Comparison of ENCODE assay signal across 22 cellular contexts in the genomic region with DNA sequence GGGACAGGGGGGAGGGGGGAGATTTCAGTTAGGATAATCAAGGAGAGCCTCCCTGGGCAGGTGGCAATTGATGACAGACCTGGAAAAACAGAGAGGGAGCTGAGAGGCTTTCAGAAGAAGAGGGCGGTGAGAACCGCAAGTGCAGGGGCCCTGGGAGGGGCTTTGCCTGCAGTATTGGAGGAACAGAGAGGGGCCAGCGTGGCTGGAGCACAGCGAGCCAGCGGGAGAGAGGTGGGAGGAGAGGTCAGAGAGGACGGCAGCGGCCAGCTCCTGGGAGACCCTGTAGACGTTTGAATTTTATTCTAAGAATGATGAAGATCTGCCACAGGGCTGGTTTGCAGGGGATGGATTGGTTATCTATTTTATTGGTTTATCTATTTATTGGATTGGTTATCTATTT. TPM values are rescaled to one million over a fixed set of nuclear protein-coding genes. Genes with fewer than 3 reads are reported as not detected.
DNase-seq lines count a peak whose midpoint lies in the region; ATAC-seq and TF ChIP-seq lines count a peak whose summit lies in the region.
"Had no signal": no experiment of that assay in that cellular context is flagged by ENCODE, and none has a peak within 500 bp of the region (broad histone marks: within the 10 kb centered on the region; RNA-seq: fewer than 3 reads in every experiment).

No MANE protein-coding gene starts in this region.

- H3K4me3 Mint-ChIP-seq in GM23338 (no peak overlapping the region), endodermal cell (no peak overlapping the region)
- H3K4me3 Mint-ChIP-seq: CD14-positive monocyte; CD4-positive, alpha-beta T cell; CD8-positive, alpha-beta memory T cell; H9 had no signal

- H3K27me3 Mint-ChIP-seq in GM23338 (ENCODE audit: insufficient read depth, low read depth, poor library complexity), result peaks cover 10% of the 10 kb centered on the region
- peaks cover 2% of the 10 kb centered on the region for H3K27me3 Mint-ChIP-seq in endodermal cell (ENCODE audit: insufficient read depth)
- H3K27me3 Mint-ChIP-seq: CD4-positive, alpha-beta T cell had no signal

- peaks cover 38% of the 10 kb centered on the region for H3F3A ChIP-seq in GM23338 (replicated peaks; ENCODE audit: low read depth)

- DNase-seq in GM23338 (ENCODE audit: low spot score) (no peak), NCI-H187 (lab: John Stamatoyannopoulos, UW) (peak; percentile 9 to 57), endodermal cell (peak; percentile 63), SHP77 treated with DMSO at 0.1 percent for 48 hours (lab: John Stamatoyannopoulos, UW) (no peak), ureter (ENCODE audit: low spot score) (no peak), DMS 273 treated with DMSO at 0.1 percent for 48 hours (lab: John Stamatoyannopoulos, UW) (no peak)
- DNase-seq: 8988T; ACHN; AML-193; BE2C; CD4-positive, alpha-beta T cell; CD8-positive, alpha-beta memory T cell; DMS79 treated with DMSO at 0.1 percent for 48 hours; GF-D8; H9 had no signal

- TF ChIP-seq CTCF in GM23338 (conservative IDR thresholded peaks at IDR 0.05; ENCODE audit: low read depth in 2 of 2) (no peak), endodermal cell (conservative IDR thresholded peaks at IDR 0.05) (no peak)

- WGBS in endodermal cell (ENCODE audit: insufficient coverage in 1 of 2, insufficient read length in 1 of 2), 2 experiments, result 14 to 45% methylated on average over 6 to 8 of the region's 8 CpGs

- no peak overlapping the region for H3K4me3 ChIP-seq in GM23338
- H3K4me3 ChIP-seq in endodermal cell (ENCODE audit: low read length), result no peak overlapping the region
- H3K4me3 ChIP-seq: A549; BLaER1 treated with 17β-estradiol and CSF1 and Interleukin-3, amounts not matched to agents 10 nM and 100 nM had no signal

- H3K36me3 Mint-ChIP-seq in GM23338 (ENCODE audit: low read depth), result no peaks in the 10 kb centered on the region; the same call in 2 of the 3 replicates
- no peaks in the 10 kb centered on the region for H3K36me3 Mint-ChIP-seq in endodermal cell (ENCODE audit: low read depth)
- H3K36me3 Mint-ChIP-seq: CD14-positive monocyte; CD8-positive, alpha-beta memory T cell had no signal

- H2AFZ ChIP-seq in GM23338, result peak overlapping the region; percentile 86

- H3K9me2 ChIP-seq in GM23338 (ENCODE audit: insufficient read depth), result no peaks in the 10 kb centered on the region

- no peaks in the 10 kb centered on the region for H3K36me3 ChIP-seq in GM23338 (ENCODE audit: insufficient read depth)
- H3K36me3 ChIP-seq in endodermal cell (ENCODE audit: control insufficient read depth, insufficient read depth, low read length), result no peaks in the 10 kb centered on the region
- H3K36me3 ChIP-seq: BE2C; BLaER1 treated with 17β-estradiol and CSF1 and Interleukin-3, amounts not matched to agents 10 nM and 100 nM had no signal

- H3K27me3 ChIP-seq in GM23338 (ENCODE audit: insufficient read depth), result no peaks in the 10 kb centered on the region
- no peaks in the 10 kb centered on the region for H3K27me3 ChIP-seq in endodermal cell (ENCODE audit: control insufficient read depth, insufficient read depth, low read length, poor library complexity, severe bottlenecking)
- H3K27me3 ChIP-seq: BE2C; BLaER1 treated with 17β-estradiol and CSF1 and Interleukin-3, amounts not matched to agents 10 nM and 100 nM had no signal

- 0 out of 2 replicates have a peak, but pooled peaks cover 2% of the 10 kb centered on the region for H4K20me1 ChIP-seq in GM23338 (replicated peaks; ENCODE audit: insufficient read depth)
- H4K20me1 ChIP-seq: BLaER1 treated with 17β-estradiol and CSF1 and Interleukin-3, amounts not matched to agents 10 nM and 100 nM had no signal

- H3K27ac Mint-ChIP-seq in GM23338 (no peak overlapping the region), endodermal cell (no peak overlapping the region)
- H3K27ac Mint-ChIP-seq: CD14-positive monocyte; CD4-positive, alpha-beta T cell had no signal

- no peak overlapping the region for H3K27ac ChIP-seq in GM23338 (ENCODE audit: low read depth)
- no peak overlapping the region for H3K27ac ChIP-seq in endodermal cell (ENCODE audit: low read depth, low read length)
- H3K27ac ChIP-seq: A549; BLaER1 treated with 17β-estradiol and CSF1 and Interleukin-3, amounts not matched to agents 10 nM and 100 nM had no signal

- ATAC-seq in GM23338, result no peak
- ATAC-seq: A549, HCT116 had no signal

- H3K9ac ChIP-seq in endodermal cell (ENCODE audit: extremely low read depth, low read length, poor library complexity, severe bottlenecking), result no peak overlapping the region
- H3K9ac ChIP-seq: BLaER1 treated with 17β-estradiol and CSF1 and Interleukin-3, amounts not matched to agents 10 nM and 100 nM had no signal

- H3K9me3 Mint-ChIP-seq in GM23338, result no peaks in the 10 kb centered on the region
- H3K9me3 Mint-ChIP-seq in endodermal cell, result no peaks in the 10 kb centered on the region
- H3K9me3 Mint-ChIP-seq: CD14-positive monocyte; CD4-positive, alpha-beta T cell; CD8-positive, alpha-beta memory T cell; H9 had no signal

- H3K4me2 ChIP-seq in GM23338, result no peak overlapping the region
- H3K4me2 ChIP-seq: A549; BLaER1 treated with 17β-estradiol and CSF1 and Interleukin-3, amounts not matched to agents 10 nM and 100 nM had no signal

- H3K4me1 ChIP-seq in GM23338 (ENCODE audit: insufficient read depth) (no peaks in the 10 kb centered on the region), endodermal cell (ENCODE audit: control insufficient read depth, insufficient read depth, low read length) (no peaks in the 10 kb centered on the region)
- H3K4me1 ChIP-seq: A549, BE2C had no signal

- H3K4me1 Mint-ChIP-seq in GM23338 (peaks cover 7% of the 10 kb centered on the region), endodermal cell (peaks cover 15% of the 10 kb centered on the region)
- H3K4me1 Mint-ChIP-seq: CD14-positive monocyte had no signal

- H3K9me3 ChIP-seq in endodermal cell (ENCODE audit: control insufficient read depth, low read length), result no peaks in the 10 kb centered on the region
- H3K9me3 ChIP-seq: A549; BE2C; BLaER1 treated with 17β-estradiol and CSF1 and Interleukin-3, amounts not matched to agents 10 nM and 100 nM had no signal

- H3K79me2 ChIP-seq in GM23338 (replicated peaks; ENCODE audit: insufficient read depth), result no peaks in the 10 kb centered on the region

TF ChIP-seq in GM23338, 12 proteins besides CTCF, POLR2A, EP300 and RAD21:
- TF ChIP-seq ETS1 (IDR thresholded peaks at IDR 0.05), result no peak
- no peak for TF ChIP-seq CREB1 (CRISPR knock-in tag; IDR thresholded peaks at IDR 0.05; ENCODE audit: low read depth)

RNA-seq across cellular contexts. Expression of gene NOL4L, which starts 34.5 kb away (rescaled TPM):
- total RNA-seq in GM23338 (2014; rRNA removed; shearing (Covaris generic)), result 32.8 and 38.8 TPM in 2 replicates
- polyA plus RNA-seq in GM23338 (2016; fragmentation: Nextera tagmentation; extraction: Ambion mirVana), result 36.7 and 39.2 TPM in 2 replicates
- 10 to 100 TPM; 39.6 to 50.7 TPM for total RNA-seq in endodermal cell
- 44.8 TPM for polyA plus RNA-seq in endodermal cell (2013, experiment 1 of 2)
- 45.4 TPM for polyA plus RNA-seq in endodermal cell (2013, experiment 2 of 2)
- total RNA-seq in ureter, result 40.7 TPM

RNA-seq across cellular contexts. Expression of gene C20orf203, which starts 54.2 kb away (rescaled TPM):
- total RNA-seq in GM23338 (2014; rRNA removed; shearing (Covaris generic)), result 0.08 TPM in 1 of 2 replicates, not detected in the other
- polyA plus RNA-seq in GM23338 (2016; fragmentation: Nextera tagmentation; extraction: Ambion mirVana), result 0.03 and 0.11 TPM in 2 replicates
- under 1 TPM; 0.18 to 0.24 TPM for total RNA-seq in endodermal cell
- 0.28 TPM for polyA plus RNA-seq in endodermal cell (2013, experiment 1 of 2)
- polyA plus RNA-seq in endodermal cell (2013, experiment 2 of 2), result 0.41 TPM
- total RNA-seq in ureter, result 0.49 TPM
- total RNA-seq: CD8-positive, alpha-beta memory T cell; Daoy; G401; H1 had no signal
- polyA plus RNA-seq: A549; CD14-positive monocyte; CD8-positive, alpha-beta memory T cell had no signal

Comparison
In these comparisons a context has a peak if more than half of its experiments do, and no peak if none do; other contexts are left out.
1. DNase-seq: peak in NCI-H187 (2 of 2) and endodermal cell (single experiment); none in GM23338 (single experiment), SHP77 treated with DMSO at 0.1 percent for 48 hours (single experiment), ureter (single experiment) and DMS 273 treated with DMSO at 0.1 percent for 48 hours (single experiment).